1 cellular context compared by ENCODE assay signal in the genomic region with DNA sequence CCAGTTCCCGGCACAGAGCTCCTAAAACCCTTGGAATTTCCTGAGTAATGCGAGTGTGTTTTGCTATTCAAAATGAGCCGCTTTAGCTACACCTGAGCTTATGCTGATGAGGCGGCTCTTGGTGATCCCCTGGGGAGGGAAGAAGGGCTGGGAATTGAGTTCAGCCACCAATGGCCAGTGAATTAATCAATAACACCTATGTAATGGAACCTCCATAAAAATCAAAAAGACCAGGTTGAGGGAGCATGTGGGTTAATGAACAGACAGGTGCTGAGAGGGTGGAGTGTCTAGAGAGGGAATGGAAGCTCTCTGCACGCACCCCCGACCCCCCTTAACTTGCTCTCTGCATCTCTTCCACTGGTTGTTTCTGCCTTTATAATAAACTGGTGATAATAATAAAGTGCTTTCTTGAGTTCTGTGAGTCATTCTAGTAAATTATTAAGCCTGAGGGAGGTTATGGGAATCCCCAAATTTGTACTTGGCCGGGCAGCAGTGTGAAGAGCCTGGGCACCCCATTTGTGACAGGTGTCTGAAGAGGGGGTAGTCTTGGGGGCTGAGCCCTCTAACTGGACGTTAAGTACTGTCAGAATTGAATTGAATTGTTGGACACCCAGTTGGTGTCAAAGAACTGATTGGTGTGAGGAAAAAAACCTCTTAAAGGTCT.
TF ChIP-seq lines count a peak whose summit lies in the region.

No MANE protein-coding gene starts in this region.

TF ChIP-seq in IMR-90, 13 proteins besides CTCF, POLR2A, EP300 and RAD21 (continued from another document):
- TF ChIP-seq, protein P1, sequence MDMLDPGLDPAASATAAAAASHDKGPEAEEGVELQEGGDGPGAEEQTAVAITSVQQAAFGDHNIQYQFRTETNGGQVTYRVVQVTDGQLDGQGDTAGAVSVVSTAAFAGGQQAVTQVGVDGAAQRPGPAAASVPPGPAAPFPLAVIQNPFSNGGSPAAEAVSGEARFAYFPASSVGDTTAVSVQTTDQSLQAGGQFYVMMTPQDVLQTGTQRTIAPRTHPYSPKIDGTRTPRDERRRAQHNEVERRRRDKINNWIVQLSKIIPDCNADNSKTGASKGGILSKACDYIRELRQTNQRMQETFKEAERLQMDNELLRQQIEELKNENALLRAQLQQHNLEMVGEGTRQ (IDR thresholded peaks at IDR 0.05; ENCODE audit: low read depth, low read length): no peak
- TF ChIP-seq BHLHE40 (IDR thresholded peaks at IDR 0.05; ENCODE audit: low read depth, low read length): no peak
- no peak for TF ChIP-seq SMC3 (IDR thresholded peaks at IDR 0.05; ENCODE audit: low read depth, low read length)
- TF ChIP-seq RFX5 (IDR thresholded peaks at IDR 0.05; ENCODE audit: low read depth, low read length): no peak
- TF ChIP-seq FOS (IDR thresholded peaks at IDR 0.05; ENCODE audit: low read depth, low read length): no peak
- TF ChIP-seq NFE2L2 (IDR thresholded peaks at IDR 0.05; ENCODE audit: low read depth, low read length): no peak
- no peak for TF ChIP-seq CEBPB (IDR thresholded peaks at IDR 0.05; ENCODE audit: low read depth, low read length)
- TF ChIP-seq, protein P2, sequence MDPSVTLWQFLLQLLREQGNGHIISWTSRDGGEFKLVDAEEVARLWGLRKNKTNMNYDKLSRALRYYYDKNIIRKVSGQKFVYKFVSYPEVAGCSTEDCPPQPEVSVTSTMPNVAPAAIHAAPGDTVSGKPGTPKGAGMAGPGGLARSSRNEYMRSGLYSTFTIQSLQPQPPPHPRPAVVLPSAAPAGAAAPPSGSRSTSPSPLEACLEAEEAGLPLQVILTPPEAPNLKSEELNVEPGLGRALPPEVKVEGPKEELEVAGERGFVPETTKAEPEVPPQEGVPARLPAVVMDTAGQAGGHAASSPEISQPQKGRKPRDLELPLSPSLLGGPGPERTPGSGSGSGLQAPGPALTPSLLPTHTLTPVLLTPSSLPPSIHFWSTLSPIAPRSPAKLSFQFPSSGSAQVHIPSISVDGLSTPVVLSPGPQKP (IDR thresholded peaks at IDR 0.05; ENCODE audit: borderline replicate concordance, low read depth, low read length): no peak
- TF ChIP-seq MAFK (IDR thresholded peaks at IDR 0.05; ENCODE audit: low read depth, low read length): no peak
- no peak for TF ChIP-seq MXI1 (IDR thresholded peaks at IDR 0.05; ENCODE audit: borderline replicate concordance, low read depth, low read length)
- no peak for TF ChIP-seq MAZ (IDR thresholded peaks at IDR 0.05; ENCODE audit: borderline replicate concordance, low read depth, low read length)
- no peak for TF ChIP-seq RCOR1 (IDR thresholded peaks at IDR 0.05; ENCODE audit: insufficient replicate concordance, low read length)
